Comparison of ENCODE assay signal across 1 cellular context in the genomic region with DNA sequence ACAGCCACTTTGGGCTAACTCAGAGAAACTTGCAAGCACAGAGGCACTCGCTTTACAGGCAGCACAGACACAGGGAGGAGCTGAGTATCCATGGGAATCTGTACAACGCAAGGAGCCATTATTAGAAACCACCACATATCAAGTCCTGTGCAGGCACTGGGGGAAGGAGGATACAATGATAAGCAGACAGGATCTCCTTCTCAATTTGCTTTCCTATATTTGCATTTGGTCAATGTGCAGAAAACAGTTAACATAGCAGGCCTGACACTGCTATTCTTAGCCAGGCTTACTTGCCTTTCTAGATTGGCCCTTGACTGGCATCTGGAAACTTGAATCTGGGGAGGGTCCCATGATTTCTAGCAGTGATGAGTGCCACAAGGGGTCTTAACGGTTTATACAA.
TF ChIP-seq lines count a peak whose summit lies in the region.

No MANE protein-coding gene starts in this region.

TF ChIP-seq in K562, 482 proteins besides CTCF, POLR2A, EP300 and RAD21 (continued from another document and continues in another):
- TF ChIP-seq, protein P1, sequence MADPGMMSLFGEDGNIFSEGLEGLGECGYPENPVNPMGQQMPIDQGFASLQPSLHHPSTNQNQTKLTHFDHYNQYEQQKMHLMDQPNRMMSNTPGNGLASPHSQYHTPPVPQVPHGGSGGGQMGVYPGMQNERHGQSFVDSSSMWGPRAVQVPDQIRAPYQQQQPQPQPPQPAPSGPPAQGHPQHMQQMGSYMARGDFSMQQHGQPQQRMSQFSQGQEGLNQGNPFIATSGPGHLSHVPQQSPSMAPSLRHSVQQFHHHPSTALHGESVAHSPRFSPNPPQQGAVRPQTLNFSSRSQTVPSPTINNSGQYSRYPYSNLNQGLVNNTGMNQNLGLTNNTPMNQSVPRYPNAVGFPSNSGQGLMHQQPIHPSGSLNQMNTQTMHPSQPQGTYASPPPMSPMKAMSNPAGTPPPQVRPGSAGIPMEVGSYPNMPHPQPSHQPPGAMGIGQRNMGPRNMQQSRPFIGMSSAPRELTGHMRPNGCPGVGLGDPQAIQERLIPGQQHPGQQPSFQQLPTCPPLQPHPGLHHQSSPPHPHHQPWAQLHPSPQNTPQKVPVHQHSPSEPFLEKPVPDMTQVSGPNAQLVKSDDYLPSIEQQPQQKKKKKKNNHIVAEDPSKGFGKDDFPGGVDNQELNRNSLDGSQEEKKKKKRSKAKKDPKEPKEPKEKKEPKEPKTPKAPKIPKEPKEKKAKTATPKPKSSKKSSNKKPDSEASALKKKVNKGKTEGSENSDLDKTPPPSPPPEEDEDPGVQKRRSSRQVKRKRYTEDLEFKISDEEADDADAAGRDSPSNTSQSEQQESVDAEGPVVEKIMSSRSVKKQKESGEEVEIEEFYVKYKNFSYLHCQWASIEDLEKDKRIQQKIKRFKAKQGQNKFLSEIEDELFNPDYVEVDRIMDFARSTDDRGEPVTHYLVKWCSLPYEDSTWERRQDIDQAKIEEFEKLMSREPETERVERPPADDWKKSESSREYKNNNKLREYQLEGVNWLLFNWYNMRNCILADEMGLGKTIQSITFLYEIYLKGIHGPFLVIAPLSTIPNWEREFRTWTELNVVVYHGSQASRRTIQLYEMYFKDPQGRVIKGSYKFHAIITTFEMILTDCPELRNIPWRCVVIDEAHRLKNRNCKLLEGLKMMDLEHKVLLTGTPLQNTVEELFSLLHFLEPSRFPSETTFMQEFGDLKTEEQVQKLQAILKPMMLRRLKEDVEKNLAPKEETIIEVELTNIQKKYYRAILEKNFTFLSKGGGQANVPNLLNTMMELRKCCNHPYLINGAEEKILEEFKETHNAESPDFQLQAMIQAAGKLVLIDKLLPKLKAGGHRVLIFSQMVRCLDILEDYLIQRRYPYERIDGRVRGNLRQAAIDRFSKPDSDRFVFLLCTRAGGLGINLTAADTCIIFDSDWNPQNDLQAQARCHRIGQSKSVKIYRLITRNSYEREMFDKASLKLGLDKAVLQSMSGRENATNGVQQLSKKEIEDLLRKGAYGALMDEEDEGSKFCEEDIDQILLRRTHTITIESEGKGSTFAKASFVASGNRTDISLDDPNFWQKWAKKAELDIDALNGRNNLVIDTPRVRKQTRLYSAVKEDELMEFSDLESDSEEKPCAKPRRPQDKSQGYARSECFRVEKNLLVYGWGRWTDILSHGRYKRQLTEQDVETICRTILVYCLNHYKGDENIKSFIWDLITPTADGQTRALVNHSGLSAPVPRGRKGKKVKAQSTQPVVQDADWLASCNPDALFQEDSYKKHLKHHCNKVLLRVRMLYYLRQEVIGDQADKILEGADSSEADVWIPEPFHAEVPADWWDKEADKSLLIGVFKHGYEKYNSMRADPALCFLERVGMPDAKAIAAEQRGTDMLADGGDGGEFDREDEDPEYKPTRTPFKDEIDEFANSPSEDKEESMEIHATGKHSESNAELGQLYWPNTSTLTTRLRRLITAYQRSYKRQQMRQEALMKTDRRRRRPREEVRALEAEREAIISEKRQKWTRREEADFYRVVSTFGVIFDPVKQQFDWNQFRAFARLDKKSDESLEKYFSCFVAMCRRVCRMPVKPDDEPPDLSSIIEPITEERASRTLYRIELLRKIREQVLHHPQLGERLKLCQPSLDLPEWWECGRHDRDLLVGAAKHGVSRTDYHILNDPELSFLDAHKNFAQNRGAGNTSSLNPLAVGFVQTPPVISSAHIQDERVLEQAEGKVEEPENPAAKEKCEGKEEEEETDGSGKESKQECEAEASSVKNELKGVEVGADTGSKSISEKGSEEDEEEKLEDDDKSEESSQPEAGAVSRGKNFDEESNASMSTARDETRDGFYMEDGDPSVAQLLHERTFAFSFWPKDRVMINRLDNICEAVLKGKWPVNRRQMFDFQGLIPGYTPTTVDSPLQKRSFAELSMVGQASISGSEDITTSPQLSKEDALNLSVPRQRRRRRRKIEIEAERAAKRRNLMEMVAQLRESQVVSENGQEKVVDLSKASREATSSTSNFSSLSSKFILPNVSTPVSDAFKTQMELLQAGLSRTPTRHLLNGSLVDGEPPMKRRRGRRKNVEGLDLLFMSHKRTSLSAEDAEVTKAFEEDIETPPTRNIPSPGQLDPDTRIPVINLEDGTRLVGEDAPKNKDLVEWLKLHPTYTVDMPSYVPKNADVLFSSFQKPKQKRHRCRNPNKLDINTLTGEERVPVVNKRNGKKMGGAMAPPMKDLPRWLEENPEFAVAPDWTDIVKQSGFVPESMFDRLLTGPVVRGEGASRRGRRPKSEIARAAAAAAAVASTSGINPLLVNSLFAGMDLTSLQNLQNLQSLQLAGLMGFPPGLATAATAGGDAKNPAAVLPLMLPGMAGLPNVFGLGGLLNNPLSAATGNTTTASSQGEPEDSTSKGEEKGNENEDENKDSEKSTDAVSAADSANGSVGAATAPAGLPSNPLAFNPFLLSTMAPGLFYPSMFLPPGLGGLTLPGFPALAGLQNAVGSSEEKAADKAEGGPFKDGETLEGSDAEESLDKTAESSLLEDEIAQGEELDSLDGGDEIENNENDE (IDR thresholded peaks at IDR 0.05; ENCODE audit: low read depth, low read length), result no peak
- TF ChIP-seq NFE2 (IDR thresholded peaks at IDR 0.05; ENCODE audit: low read depth) (peak; percentile 78), JUNB (CRISPR knock-in tag; conservative IDR thresholded peaks at IDR 0.05) (no peak), LCOR (CRISPR knock-in tag; IDR thresholded peaks at IDR 0.05) (peak; percentile 88), COPS2 (conservative IDR thresholded peaks at IDR 0.05) (no peak), NR4A1 (CRISPR knock-in tag; IDR thresholded peaks at IDR 0.05) (no peak), NR4A1 (tag; IDR thresholded peaks at IDR 0.05) (peak; percentile 89), ZNF197 (CRISPR knock-in tag; IDR thresholded peaks at IDR 0.05; ENCODE audit: low read depth) (no peak), FOXJ2 (tag; IDR thresholded peaks at IDR 0.05) (no peak), ZNF830 (CRISPR knock-in tag; IDR thresholded peaks at IDR 0.05) (no peak), SMARCB1 (IDR thresholded peaks at IDR 0.05; ENCODE audit: insufficient read length, low read depth) (peak; percentile 56), GATAD2B (IDR thresholded peaks at IDR 0.05; ENCODE audit: borderline replicate concordance) (peak; percentile 71; the same call in 1 of the 2 replicates), SMAD2 (IDR thresholded peaks at IDR 0.05; ENCODE audit: low read depth, low read length) (no peak), ZNF785 (CRISPR knock-in tag; IDR thresholded peaks at IDR 0.05) (no peak), FOXA1 (IDR thresholded peaks at IDR 0.05; ENCODE audit: borderline replicate concordance) (peak; percentile 84), IRF2 (CRISPR knock-in tag; IDR thresholded peaks at IDR 0.05) (no peak), ZNF551 (CRISPR knock-in tag; IDR thresholded peaks at IDR 0.05) (no peak), NONO (IDR thresholded peaks at IDR 0.05; ENCODE audit: low read depth in 2 of 2, low read length in 1 of 2) (peak in 1 of 2 experiments; percentile 80; a peak in 1 of 4 replicates), POLR3G (IDR thresholded peaks at IDR 0.05; ENCODE audit: extremely low read depth, insufficient read length, insufficient replicate concordance) (no peak), NFIC (IDR thresholded peaks at IDR 0.05) (peak; percentile 95), MAFK (IDR thresholded peaks at IDR 0.05; ENCODE audit: low read length) (no peak; the same call in 1 of the 2 replicates), MTA1 (IDR thresholded peaks at IDR 0.05; ENCODE audit: borderline replicate concordance) (no peak; the same call in 1 of the 2 replicates), TBL1XR1 (IDR thresholded peaks at IDR 0.05; ENCODE audit: low read length in 2 of 2) (peak; percentile 63 to 99; a peak in 3 of 4 replicates), TEAD2 (tag; IDR thresholded peaks at IDR 0.05) (no peak), ZKSCAN1 (IDR thresholded peaks at IDR 0.05; ENCODE audit: low read depth, low read length) (peak; percentile 78), TOE1 (IDR thresholded peaks at IDR 0.05; ENCODE audit: borderline replicate concordance) (0 out of 2 replicates have a peak, but pooled peaks have one; percentile 24), TOE1 (CRISPR knock-in tag; IDR thresholded peaks at IDR 0.05; ENCODE audit: borderline replicate concordance, low read depth) (no peak), ZNF174 (CRISPR knock-in tag; IDR thresholded peaks at IDR 0.05) (no peak), GATA2 (CRISPR knock-in tag; IDR thresholded peaks at IDR 0.05) (peak; percentile 99), ZNF79 (CRISPR knock-in tag; IDR thresholded peaks at IDR 0.05; ENCODE audit: low read depth) (no peak), CHD1 (IDR thresholded peaks at IDR 0.05; ENCODE audit: low read length) (no peak), YY1 (IDR thresholded peaks at IDR 0.05; ENCODE audit: borderline replicate concordance in 1 of 3, control insufficient read depth in 1 of 3, extremely low read depth in 1 of 3, insufficient read depth in 3 of 3, insufficient read length in 1 of 3, insufficient replicate concordance in 2 of 3, low read depth in 1 of 3, low read length in 2 of 3) (peak in 1 of 3 experiments; percentile 82), L3MBTL2 (IDR thresholded peaks at IDR 0.05) (no peak), FUS (optimal IDR thresholded peaks at IDR 0.05; ENCODE audit: low read depth, low read length) (no peak), NCOA4 (IDR thresholded peaks at IDR 0.05; ENCODE audit: partially characterized antibody) (peak; percentile 88)
- TF ChIP-seq, protein P2, sequence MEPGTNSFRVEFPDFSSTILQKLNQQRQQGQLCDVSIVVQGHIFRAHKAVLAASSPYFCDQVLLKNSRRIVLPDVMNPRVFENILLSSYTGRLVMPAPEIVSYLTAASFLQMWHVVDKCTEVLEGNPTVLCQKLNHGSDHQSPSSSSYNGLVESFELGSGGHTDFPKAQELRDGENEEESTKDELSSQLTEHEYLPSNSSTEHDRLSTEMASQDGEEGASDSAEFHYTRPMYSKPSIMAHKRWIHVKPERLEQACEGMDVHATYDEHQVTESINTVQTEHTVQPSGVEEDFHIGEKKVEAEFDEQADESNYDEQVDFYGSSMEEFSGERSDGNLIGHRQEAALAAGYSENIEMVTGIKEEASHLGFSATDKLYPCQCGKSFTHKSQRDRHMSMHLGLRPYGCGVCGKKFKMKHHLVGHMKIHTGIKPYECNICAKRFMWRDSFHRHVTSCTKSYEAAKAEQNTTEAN (CRISPR knock-in tag; IDR thresholded peaks at IDR 0.05), result no peak
- TF ChIP-seq, protein P3, sequence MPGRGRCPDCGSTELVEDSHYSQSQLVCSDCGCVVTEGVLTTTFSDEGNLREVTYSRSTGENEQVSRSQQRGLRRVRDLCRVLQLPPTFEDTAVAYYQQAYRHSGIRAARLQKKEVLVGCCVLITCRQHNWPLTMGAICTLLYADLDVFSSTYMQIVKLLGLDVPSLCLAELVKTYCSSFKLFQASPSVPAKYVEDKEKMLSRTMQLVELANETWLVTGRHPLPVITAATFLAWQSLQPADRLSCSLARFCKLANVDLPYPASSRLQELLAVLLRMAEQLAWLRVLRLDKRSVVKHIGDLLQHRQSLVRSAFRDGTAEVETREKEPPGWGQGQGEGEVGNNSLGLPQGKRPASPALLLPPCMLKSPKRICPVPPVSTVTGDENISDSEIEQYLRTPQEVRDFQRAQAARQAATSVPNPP (IDR thresholded peaks at IDR 0.05; ENCODE audit: borderline replicate concordance, insufficient read depth, insufficient read length), result no peak
- TF ChIP-seq, protein P4, sequence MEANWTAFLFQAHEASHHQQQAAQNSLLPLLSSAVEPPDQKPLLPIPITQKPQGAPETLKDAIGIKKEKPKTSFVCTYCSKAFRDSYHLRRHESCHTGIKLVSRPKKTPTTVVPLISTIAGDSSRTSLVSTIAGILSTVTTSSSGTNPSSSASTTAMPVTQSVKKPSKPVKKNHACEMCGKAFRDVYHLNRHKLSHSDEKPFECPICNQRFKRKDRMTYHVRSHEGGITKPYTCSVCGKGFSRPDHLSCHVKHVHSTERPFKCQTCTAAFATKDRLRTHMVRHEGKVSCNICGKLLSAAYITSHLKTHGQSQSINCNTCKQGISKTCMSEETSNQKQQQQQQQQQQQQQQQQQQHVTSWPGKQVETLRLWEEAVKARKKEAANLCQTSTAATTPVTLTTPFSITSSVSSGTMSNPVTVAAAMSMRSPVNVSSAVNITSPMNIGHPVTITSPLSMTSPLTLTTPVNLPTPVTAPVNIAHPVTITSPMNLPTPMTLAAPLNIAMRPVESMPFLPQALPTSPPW (CRISPR knock-in tag; IDR thresholded peaks at IDR 0.05), result peak; percentile 72
- TF ChIP-seq, protein P5, sequence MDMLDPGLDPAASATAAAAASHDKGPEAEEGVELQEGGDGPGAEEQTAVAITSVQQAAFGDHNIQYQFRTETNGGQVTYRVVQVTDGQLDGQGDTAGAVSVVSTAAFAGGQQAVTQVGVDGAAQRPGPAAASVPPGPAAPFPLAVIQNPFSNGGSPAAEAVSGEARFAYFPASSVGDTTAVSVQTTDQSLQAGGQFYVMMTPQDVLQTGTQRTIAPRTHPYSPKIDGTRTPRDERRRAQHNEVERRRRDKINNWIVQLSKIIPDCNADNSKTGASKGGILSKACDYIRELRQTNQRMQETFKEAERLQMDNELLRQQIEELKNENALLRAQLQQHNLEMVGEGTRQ (CRISPR knock-in tag; IDR thresholded peaks at IDR 0.05), result no peak
- TF ChIP-seq, protein P6, sequence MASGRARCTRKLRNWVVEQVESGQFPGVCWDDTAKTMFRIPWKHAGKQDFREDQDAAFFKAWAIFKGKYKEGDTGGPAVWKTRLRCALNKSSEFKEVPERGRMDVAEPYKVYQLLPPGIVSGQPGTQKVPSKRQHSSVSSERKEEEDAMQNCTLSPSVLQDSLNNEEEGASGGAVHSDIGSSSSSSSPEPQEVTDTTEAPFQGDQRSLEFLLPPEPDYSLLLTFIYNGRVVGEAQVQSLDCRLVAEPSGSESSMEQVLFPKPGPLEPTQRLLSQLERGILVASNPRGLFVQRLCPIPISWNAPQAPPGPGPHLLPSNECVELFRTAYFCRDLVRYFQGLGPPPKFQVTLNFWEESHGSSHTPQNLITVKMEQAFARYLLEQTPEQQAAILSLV (tag; IDR thresholded peaks at IDR 0.05), result no peak
- TF ChIP-seq, protein P7, sequence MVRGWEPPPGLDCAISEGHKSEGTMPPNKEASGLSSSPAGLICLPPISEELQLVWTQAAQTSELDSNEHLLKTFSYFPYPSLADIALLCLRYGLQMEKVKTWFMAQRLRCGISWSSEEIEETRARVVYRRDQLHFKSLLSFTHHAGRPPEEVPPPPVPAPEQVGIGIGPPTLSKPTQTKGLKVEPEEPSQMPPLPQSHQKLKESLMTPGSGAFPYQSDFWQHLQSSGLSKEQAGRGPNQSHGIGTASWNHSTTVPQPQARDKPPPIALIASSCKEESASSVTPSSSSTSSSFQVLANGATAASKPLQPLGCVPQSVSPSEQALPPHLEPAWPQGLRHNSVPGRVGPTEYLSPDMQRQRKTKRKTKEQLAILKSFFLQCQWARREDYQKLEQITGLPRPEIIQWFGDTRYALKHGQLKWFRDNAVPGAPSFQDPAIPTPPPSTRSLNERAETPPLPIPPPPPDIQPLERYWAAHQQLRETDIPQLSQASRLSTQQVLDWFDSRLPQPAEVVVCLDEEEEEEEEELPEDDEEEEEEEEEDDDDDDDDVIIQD (CRISPR knock-in tag; IDR thresholded peaks at IDR 0.05), result no peak
- TF ChIP-seq, protein P8, sequence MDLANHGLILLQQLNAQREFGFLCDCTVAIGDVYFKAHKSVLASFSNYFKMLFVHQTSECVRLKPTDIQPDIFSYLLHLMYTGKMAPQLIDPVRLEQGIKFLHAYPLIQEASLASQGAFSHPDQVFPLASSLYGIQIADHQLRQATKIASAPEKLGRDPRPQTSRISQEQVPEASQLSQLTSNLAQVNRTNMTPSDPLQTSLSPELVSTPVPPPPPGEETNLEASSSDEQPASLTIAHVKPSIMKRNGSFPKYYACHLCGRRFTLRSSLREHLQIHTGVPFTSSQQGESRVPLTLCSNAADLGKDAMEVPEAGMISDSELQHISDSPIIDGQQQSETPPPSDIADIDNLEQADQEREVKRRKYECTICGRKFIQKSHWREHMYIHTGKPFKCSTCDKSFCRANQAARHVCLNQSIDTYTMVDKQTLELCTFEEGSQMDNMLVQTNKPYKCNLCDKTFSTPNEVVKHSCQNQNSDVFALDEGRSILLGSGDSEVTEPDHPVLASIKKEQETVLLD (IDR thresholded peaks at IDR 0.05), result peak; percentile 66; the same call in 1 of the 2 replicates
